In genomic region chr19:12790628-12791344, GRCh38 we compare ENCODE assay signal across 8 cellular contexts. TPM values are rescaled to one million over a fixed set of nuclear protein-coding genes. Genes with fewer than 3 reads are reported as not detected.
DNase-seq lines count a peak whose midpoint lies in the region; ATAC-seq and TF ChIP-seq lines count a peak whose summit lies in the region.

No MANE protein-coding gene starts in this region.

- peak overlapping the region; percentile 55 for H3K4me3 ChIP-seq in AG04449 (ENCODE audit: low read depth, low read length)
- peak overlapping the region; percentile 73 for H3K4me3 ChIP-seq in HUES64 (ENCODE audit: low read length)
- peak overlapping the region; percentile 92 to 100 (median 95) for H3K4me3 ChIP-seq in breast epithelium
- peak overlapping the region; percentile 93 to 96 for H3K4me3 ChIP-seq in mucosa of rectum (ENCODE audit: low read length in 2 of 2)

- CTCF ChIA-PET in AG04449 (lab: Yijun Ruan, JAX): interaction anchor here (1.0 to 18.0 kb wide), 5 partner anchors 9 to 57 kb away, joined by 3 to 1565 read pairs (median 7); partner anchors contain the start of genes BEST2, HOOK2, RNASEH2A and TRIR

- H3K36me3 ChIP-seq in HUES64 (ENCODE audit: insufficient read depth, low read length) (no peaks in the 10 kb centered on the region), breast epithelium (no peaks in the 10 kb centered on the region), mucosa of rectum (ENCODE audit: control insufficient read depth in 2 of 2, insufficient read depth in 2 of 2, low read length in 2 of 2) (peaks cover 0 to 2% of the 10 kb centered on the region in 2 donors)

- peaks cover 32% of the 10 kb centered on the region for H3K4me1 ChIP-seq in HUES64 (ENCODE audit: insufficient read depth, low read length)
- peaks cover 6 to 24% of the 10 kb centered on the region in 2 donors for H3K4me1 ChIP-seq in breast epithelium
- H3K4me1 ChIP-seq in mucosa of rectum (ENCODE audit: control insufficient read depth in 2 of 2, insufficient read depth in 2 of 2, low read length in 2 of 2): peaks cover 57 to 58% of the 10 kb centered on the region in 2 donors

- H3K27me3 ChIP-seq in HUES64 (ENCODE audit: insufficient read depth, low read length): peaks cover 28% of the 10 kb centered on the region
- no peaks in the 10 kb centered on the region for H3K27me3 ChIP-seq in breast epithelium
- H3K27me3 ChIP-seq in mucosa of rectum (ENCODE audit: control insufficient read depth in 2 of 2, insufficient read depth in 2 of 2, low read length in 2 of 2): no peaks in the 10 kb centered on the region

- DNase-seq in AG04449 (ENCODE audit: low read depth, low spot score): no peak
- no peak for DNase-seq in breast epithelium (ENCODE audit: low spot score in 2 of 2)
- DNase-seq in NCI-H146 (lab: John Stamatoyannopoulos, UW): no peak
- no peak for DNase-seq in putamen (ENCODE audit: low spot score)

- H3K9ac ChIP-seq in HUES64 (ENCODE audit: low read depth, low read length) (no peak overlapping the region), mucosa of rectum (ENCODE audit: low read depth in 1 of 2, low read length in 2 of 2) (peak overlapping the region; percentile 97 to 100)

- H3K27ac ChIP-seq in HUES64 (ENCODE audit: low read depth, low read length) (no peak overlapping the region; the same call in 1 of the 2 replicates), breast epithelium (peak overlapping the region; percentile 98 to 100), mucosa of rectum (ENCODE audit: low read depth in 2 of 2, low read length in 2 of 2) (peak overlapping the region; percentile 100)

- H3K9me3 ChIP-seq in HUES64 (ENCODE audit: insufficient read depth, low read depth, low read length) (no peaks in the 10 kb centered on the region), breast epithelium (no peaks in the 10 kb centered on the region), mucosa of rectum (ENCODE audit: control insufficient read depth in 2 of 2, low read length in 2 of 2) (no peaks in the 10 kb centered on the region)

- POLR2A ChIA-PET in AG04449 (lab: Yijun Ruan, JAX): interaction anchor here (0.6 to 4.4 kb wide), 29 partner anchors 8 to 942 kb away, joined by 3 to 158 read pairs (median 4); partner anchors contain the start of genes FBXW9, GET3, RAD23A and RNASEH2A

- no peak for TF ChIP-seq CTCF in AG04449 (IDR thresholded peaks at IDR 0.05; ENCODE audit: insufficient read depth, low read length, missing control alignments)
- TF ChIP-seq CTCF in breast epithelium (IDR thresholded peaks at IDR 0.05): no peak

- WGBS in HUES64: 5% methylated on average over 22 of the region's 22 CpGs

- ATAC-seq in GM21390 (IDR thresholded peaks at IDR 0.05; ENCODE audit: unreplicated experiment) (no peak), GM19351 (IDR thresholded peaks at IDR 0.05; ENCODE audit: unreplicated experiment) (no peak)

- no peak for TF ChIP-seq POLR2A in breast epithelium (IDR thresholded peaks at IDR 0.05)

- intact Hi-C loops in breast epithelium (cut with DNase I; ENCODE audit: low total_unique reads): loop anchor here (2.0 kb wide), 1 partner anchor 14 kb away; no protein-coding TSS in a partner anchor

RNA-seq across cellular contexts. Expression of gene JUNB, which starts 0.5 kb away (rescaled TPM):
- 2.4 TPM for polyA plus RNA-seq in HUES64 (2013, experiment 1 of 2)
- 3.6 TPM for polyA plus RNA-seq in HUES64 (2013, experiment 2 of 2)
- 100 to 1,000 TPM; 108 to 581 (median 320) TPM for total RNA-seq in breast epithelium

RNA-seq across cellular contexts. Expression of gene PRDX2, which starts 10.8 kb away (rescaled TPM):
- polyA plus RNA-seq in HUES64 (2013, experiment 1 of 2): 317 TPM
- polyA plus RNA-seq in HUES64 (2013, experiment 2 of 2): 333 TPM
- 100 to 1,000 TPM; 150 to 199 (median 199) TPM for total RNA-seq in breast epithelium

RNA-seq across cellular contexts. Expression of gene THSD8, which starts 11.1 kb away (rescaled TPM):
- polyA plus RNA-seq in HUES64 (2013, experiment 1 of 2): 8.9 TPM
- 15.8 TPM for polyA plus RNA-seq in HUES64 (2013, experiment 2 of 2)
- total RNA-seq in breast epithelium: not detected

RNA-seq across cellular contexts. Expression of gene HOOK2, which starts 15.4 kb away (rescaled TPM):
- polyA plus RNA-seq in HUES64 (2013, experiment 1 of 2): 23.3 TPM
- 23.0 TPM for polyA plus RNA-seq in HUES64 (2013, experiment 2 of 2)
- 100 to 1,000 TPM in 1 of 3 donors, 10 to 100 TPM in 2; 45.8 to 101 (median 98.6) TPM for total RNA-seq in breast epithelium

RNA-seq across cellular contexts. Expression of gene RNASEH2A, which starts 15.6 kb away (rescaled TPM):
- polyA plus RNA-seq in HUES64 (2013, experiment 1 of 2): 59.2 TPM
- polyA plus RNA-seq in HUES64 (2013, experiment 2 of 2): 65.6 TPM
- total RNA-seq in breast epithelium: 1 to 10 TPM; 5.2 to 8.8 (median 8.5) TPM
